In the genomic region with DNA sequence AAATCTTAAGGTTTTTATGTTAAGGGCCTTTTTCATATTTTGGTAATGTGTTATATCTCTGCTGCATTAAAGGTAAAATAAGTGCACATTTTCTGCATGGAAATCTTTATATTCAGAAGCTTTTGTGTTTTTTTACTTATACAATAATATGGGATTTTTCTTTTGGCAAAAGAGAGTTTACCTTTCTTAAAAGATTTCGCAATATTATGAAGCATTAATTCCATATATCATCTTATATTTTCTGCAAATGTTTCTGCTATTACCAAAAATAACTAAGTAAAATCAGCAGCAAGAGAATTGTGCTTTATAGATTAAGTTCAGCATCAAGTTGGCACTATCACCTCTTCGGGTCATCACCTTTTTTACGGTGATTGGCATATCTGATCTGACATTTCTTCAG, we compare ENCODE assay signal across 29 cellular contexts.
"Had no signal": no experiment of that assay in that cellular context is flagged by ENCODE, and none has a peak within 500 bp of the region (broad histone marks: within the 10 kb centered on the region; RNA-seq: fewer than 3 reads in every experiment).

No MANE protein-coding gene starts in this region.

- H3K9me3 Mint-ChIP-seq: nephron progenitor cell; neural progenitor cell; stimulated activated naive B cell treated with anti-CD40 and anti-IgM and Interleukin-4, amounts not matched to agents 10 μg/mL and 1 μg/mL and 100 μg/mL, for 72 hours had no signal

- H3K27ac ChIP-seq: neural progenitor cell, ovary, parathyroid adenoma, psoas muscle, right lobe of liver, sigmoid colon, stomach, thoracic aorta, thyroid gland, tibial nerve, upper lobe of left lung, vagina had no signal

- H3K27ac Mint-ChIP-seq: natural killer cell treated with Interleukin-12 subunit alpha and Interleukin-12 subunit beta and Interleukin-15 and Interleukin-18, amount 100 ng/mL, for 72 hours; nephron progenitor cell; neural progenitor cell; progenitor cell of endocrine pancreas; stimulated activated effector memory CD8-positive, alpha-beta T cell treated with anti-CD3 and anti-CD28 coated beads, Interleukin-12 subunit alpha, Interleukin-12 subunit beta, amount 100 ng/mL, for 72 hours; stimulated activated naive B cell treated with anti-CD40 and anti-IgM and Interleukin-4, amounts not matched to agents 10 μg/mL and 1 μg/mL and 100 μg/mL, for 72 hours; stimulated activated naive CD8-positive, alpha-beta T cell treated with anti-CD3 and anti-CD28 coated beads, Interleukin-15, Interleukin-2, amounts not matched to agents 100 ng/mL and 50 ng/mL, for 24 hours had no signal

- H3K9me3 ChIP-seq: ovary, psoas muscle, right lobe of liver, sigmoid colon, stomach, thoracic aorta, thyroid gland, tibial nerve, upper lobe of left lung, vagina had no signal

- H3K4me1 Mint-ChIP-seq: nephron progenitor cell; stimulated activated effector memory CD8-positive, alpha-beta T cell treated with anti-CD3 and anti-CD28 coated beads, Interleukin-12 subunit alpha, Interleukin-12 subunit beta, amount 100 ng/mL, for 72 hours; stimulated activated naive B cell treated with anti-CD40 and anti-IgM and Interleukin-4, amounts not matched to agents 10 μg/mL and 1 μg/mL and 100 μg/mL, for 72 hours had no signal

- H3K4me3 Mint-ChIP-seq: natural killer cell treated with Interleukin-12 subunit alpha and Interleukin-12 subunit beta and Interleukin-15 and Interleukin-18, amount 100 ng/mL, for 72 hours; nephron progenitor cell; neural progenitor cell; stimulated activated effector memory CD8-positive, alpha-beta T cell treated with anti-CD3 and anti-CD28 coated beads, Interleukin-12 subunit alpha, Interleukin-12 subunit beta, amount 100 ng/mL, for 72 hours; stimulated activated naive B cell treated with anti-CD40 and anti-IgM and Interleukin-4, amounts not matched to agents 10 μg/mL and 1 μg/mL and 100 μg/mL, for 72 hours; stimulated activated naive CD8-positive, alpha-beta T cell treated with anti-CD3 and anti-CD28 coated beads, Interleukin-15, Interleukin-2, amounts not matched to agents 100 ng/mL and 50 ng/mL, for 24 hours had no signal

- H3K4me1 ChIP-seq: parathyroid adenoma, psoas muscle, right lobe of liver, sigmoid colon, stomach, thyroid gland, tibial nerve, upper lobe of left lung, vagina had no signal

- ATAC-seq: natural killer cell treated with Interleukin-12 subunit alpha and Interleukin-12 subunit beta and Interleukin-15 and Interleukin-18, amount 100 ng/mL, for 72 hours; psoas muscle; right cardiac atrium; right lobe of liver; stimulated activated effector memory CD8-positive, alpha-beta T cell treated with anti-CD3 and anti-CD28 coated beads, Interleukin-12 subunit alpha, Interleukin-12 subunit beta, amount 100 ng/mL, for 72 hours; stimulated activated naive B cell treated with anti-CD40 and anti-IgM and Interleukin-4, amounts not matched to agents 10 μg/mL and 1 μg/mL and 100 μg/mL, for 72 hours had no signal

- H2AFZ ChIP-seq: neural progenitor cell, parathyroid adenoma had no signal

- H3K4me2 ChIP-seq: neural progenitor cell had no signal

- H3K36me3 ChIP-seq: neural progenitor cell, ovary, right lobe of liver, sigmoid colon, stomach, thoracic aorta, thyroid gland, tibial nerve, upper lobe of left lung, vagina had no signal

- H3K36me3 Mint-ChIP-seq: neural progenitor cell; stimulated activated effector memory CD8-positive, alpha-beta T cell treated with anti-CD3 and anti-CD28 coated beads, Interleukin-12 subunit alpha, Interleukin-12 subunit beta, amount 100 ng/mL, for 72 hours; stimulated activated naive B cell treated with anti-CD40 and anti-IgM and Interleukin-4, amounts not matched to agents 10 μg/mL and 1 μg/mL and 100 μg/mL, for 72 hours had no signal

- H3K27me3 Mint-ChIP-seq: natural killer cell treated with Interleukin-12 subunit alpha and Interleukin-12 subunit beta and Interleukin-15 and Interleukin-18, amount 100 ng/mL, for 72 hours; progenitor cell of endocrine pancreas; stimulated activated naive B cell treated with anti-CD40 and anti-IgM and Interleukin-4, amounts not matched to agents 10 μg/mL and 1 μg/mL and 100 μg/mL, for 72 hours; stimulated activated naive CD8-positive, alpha-beta T cell treated with anti-CD3 and anti-CD28 coated beads, Interleukin-15, Interleukin-2, amounts not matched to agents 100 ng/mL and 50 ng/mL, for 24 hours had no signal

- H3K9ac ChIP-seq: neural progenitor cell, parathyroid adenoma had no signal

- H3K27me3 ChIP-seq: neural progenitor cell, ovary, right lobe of liver, sigmoid colon, stomach, thyroid gland, tibial nerve, upper lobe of left lung, vagina had no signal

- H3K79me2 ChIP-seq: parathyroid adenoma had no signal

- FAIRE-seq: urothelium cell line had no signal

- DNase-seq: nephron progenitor cell; occipital lobe; ovary; posterior cingulate gyrus; psoas muscle; right cardiac atrium; right lobe of liver; sigmoid colon; small intestine; stimulated activated CD4-positive, alpha-beta T cell treated with anti-CD3 and anti-CD28 coated beads, Interleukin-15, amount 100 ng/mL, for 24 hours; stimulated activated CD4-positive, alpha-beta T cell treated with anti-CD3 and anti-CD28 coated beads, Interleukin-2, amount 100 ng/mL, for 24 hours; stimulated activated CD4-positive, alpha-beta T cell treated with anti-CD3 and anti-CD28 coated beads, Interleukin-2, amount 100 ng/mL, for 48 hours; stimulated activated CD4-positive, alpha-beta T cell treated with anti-CD3 and anti-CD28 coated beads, Interleukin-4, amount 100 ng/mL, for 24 hours; stimulated activated naive B cell treated with anti-CD40 and anti-IgM and Interleukin-4, amounts not matched to agents 10 μg/mL and 1 μg/mL and 100 μg/mL, for 72 hours; stimulated activated naive CD4-positive, alpha-beta T cell treated with Interleukin-2 at 50 U/mL for 16 hours; stomach; thyroid gland; trophoblast cell; upper lobe of left lung had no signal

- H3K4me3 ChIP-seq: neural progenitor cell, ovary, psoas muscle, right lobe of liver, sigmoid colon, stomach, thoracic aorta, thyroid gland, tibial nerve, upper lobe of left lung, vagina had no signal
